In the genomic region with DNA sequence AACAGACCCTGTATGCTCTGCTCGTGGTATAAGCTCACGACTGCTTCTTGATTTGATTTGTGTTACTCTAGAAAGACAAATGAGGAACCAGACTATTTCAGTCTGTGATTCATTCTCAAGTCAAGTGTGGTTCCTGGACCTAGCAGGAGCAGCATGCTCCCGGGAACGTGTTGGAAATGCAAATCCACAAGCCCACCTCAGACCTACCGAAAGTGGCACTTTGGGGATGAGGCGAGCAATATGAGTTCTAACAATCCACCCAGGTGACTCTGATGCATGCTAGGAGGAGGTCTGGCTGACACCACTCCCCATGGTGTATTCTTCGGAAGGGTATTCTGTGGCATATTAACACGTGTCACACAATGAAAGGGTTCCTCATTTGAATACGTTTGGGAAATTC, we compare ENCODE assay signal across 12 cellular contexts. TPM values are rescaled to one million over a fixed set of nuclear protein-coding genes. Genes with fewer than 3 reads are reported as not detected.
DNase-seq lines count a peak whose midpoint lies in the region; ATAC-seq and TF ChIP-seq lines count a peak whose summit lies in the region.
"Had no signal": no experiment of that assay in that cellular context is flagged by ENCODE, and none has a peak within 500 bp of the region (broad histone marks: within the 10 kb centered on the region; RNA-seq: fewer than 3 reads in every experiment).

No MANE protein-coding gene starts in this region.

- CTCF ChIA-PET in A673 (lab: Charles Lee), result no interaction called here

- H3K9me3 Mint-ChIP-seq in naive B cell, result peaks cover 0 to 7% (median 5%) of the 10 kb centered on the region in 7 donors
- H3K9me3 Mint-ChIP-seq: activated CD4-positive, alpha-beta memory T cell treated with anti-CD3 and anti-CD28 coated beads for 36 hours; dendritic cell treated with granulocyte-macrophage colony-stimulating factor and Interleukin-4, amounts not matched to agents 40 ng/mL and 50 ng/mL, for 4 days had no signal

- H3K4me1 ChIP-seq in A673 (ENCODE audit: insufficient read depth, low read length, poor library complexity, severe bottlenecking) (peaks cover 12% of the 10 kb centered on the region), BE2C (no peaks in the 10 kb centered on the region; the same call in 1 of the 2 replicates)
- H3K4me1 ChIP-seq: gastrocnemius medialis had no signal

- peaks cover 5 to 13% (median 9%) of the 10 kb centered on the region in 3 donors for H3K4me1 Mint-ChIP-seq in naive B cell

- H3K4me3 ChIP-seq in A673 (ENCODE audit: low read depth, low read length, poor library complexity, severe bottlenecking), result no peak overlapping the region
- no peak overlapping the region for H3K4me3 ChIP-seq in BE2C (ENCODE audit: low read depth, low read length)
- H3K4me3 ChIP-seq: gastrocnemius medialis had no signal

- H3K27ac Mint-ChIP-seq in naive B cell, result peak overlapping the region in 2 of 6 donors; percentile 14 to 28
- H3K27ac Mint-ChIP-seq: activated CD4-positive, alpha-beta memory T cell treated with anti-CD3 and anti-CD28 coated beads for 36 hours; dendritic cell treated with granulocyte-macrophage colony-stimulating factor and Interleukin-4, amounts not matched to agents 40 ng/mL and 50 ng/mL, for 4 days had no signal

- no peak overlapping the region for H3K27ac ChIP-seq in A673 (ENCODE audit: low read depth, low read length, poor library complexity, severe bottlenecking)
- H3K27ac ChIP-seq: gastrocnemius medialis had no signal

- peaks cover 0 to 14% of the 10 kb centered on the region in 2 donors for H3K36me3 Mint-ChIP-seq in naive B cell
- H3K36me3 Mint-ChIP-seq: activated CD4-positive, alpha-beta memory T cell treated with anti-CD3 and anti-CD28 coated beads for 36 hours had no signal

- H3K36me3 ChIP-seq in A673 (ENCODE audit: insufficient read depth, low read length, poor library complexity, severe bottlenecking) (no peaks in the 10 kb centered on the region), BE2C (no peaks in the 10 kb centered on the region)
- H3K36me3 ChIP-seq: gastrocnemius medialis had no signal

- H3K9me3 ChIP-seq in A673 (ENCODE audit: low read depth, low read length, poor library complexity, severe bottlenecking), result no peaks in the 10 kb centered on the region
- no peaks in the 10 kb centered on the region for H3K9me3 ChIP-seq in BE2C
- H3K9me3 ChIP-seq: gastrocnemius medialis had no signal

- H3K27me3 ChIP-seq in A673 (replicated peaks; ENCODE audit: insufficient read depth, low read depth, low read length, poor library complexity) (no peaks in the 10 kb centered on the region), BE2C (no peaks in the 10 kb centered on the region)
- H3K27me3 ChIP-seq: gastrocnemius medialis had no signal

- POLR2A ChIA-PET in A673 (lab: Charles Lee; ENCODE audit: low non-redundant PET), result no interaction called here

- ATAC-seq in GM18907 (IDR thresholded peaks at IDR 0.05; ENCODE audit: unreplicated experiment) (peak; percentile 90), GM21619 (IDR thresholded peaks at IDR 0.05; ENCODE audit: unreplicated experiment) (peak; percentile 82), HG03139 (IDR thresholded peaks at IDR 0.05; ENCODE audit: unreplicated experiment) (peak; percentile 75), naive B cell (ENCODE audit: low read depth in 2 of 2) (peak; percentile 70 to 75)
- ATAC-seq: gastrocnemius medialis had no signal

- H3K27me3 Mint-ChIP-seq in naive B cell, result peaks cover 4 to 16% (median 7%) of the 10 kb centered on the region in 3 donors
- H3K27me3 Mint-ChIP-seq: dendritic cell treated with granulocyte-macrophage colony-stimulating factor and Interleukin-4, amounts not matched to agents 40 ng/mL and 50 ng/mL, for 4 days had no signal

- peak overlapping the region in 4 of 8 donors; percentile 21 to 59 (median 47) for H3K4me3 Mint-ChIP-seq in naive B cell
- H3K4me3 Mint-ChIP-seq: activated CD4-positive, alpha-beta memory T cell treated with anti-CD3 and anti-CD28 coated beads for 36 hours; dendritic cell treated with granulocyte-macrophage colony-stimulating factor and Interleukin-4, amounts not matched to agents 40 ng/mL and 50 ng/mL, for 4 days had no signal

- intact Hi-C loops in A673 (cut with micrococcal nuclease; ENCODE audit: unreplicated experiment), result no loop called here

- BruUV-seq in A673 (replicated peaks; lab: Mats Ljungman, UMichigan), result no TSS peak

- TF ChIP-seq CTCF in A673 (conservative IDR thresholded peaks at IDR 0.05; ENCODE audit: low read depth, low read length) (no peak), BE2C (IDR thresholded peaks at IDR 0.05; ENCODE audit: low read depth, low read length) (no peak)

- DNase-seq in naive B cell, result peak; percentile 7
- no peak for DNase-seq in A673 (ENCODE audit: low spot score)
- no peak for DNase-seq in amniotic stem cell (lab: John Stamatoyannopoulos, UW)
- no peak for DNase-seq in BE2C
- DNase-seq: activated CD4-positive, alpha-beta memory T cell treated with anti-CD3 and anti-CD28 coated beads for 36 hours; gastrocnemius medialis; NCI-H2029 treated with DMSO at 0.1 percent for 48 hours; stimulated activated CD4-positive, alpha-beta T cell treated with anti-CD3 and anti-CD28 coated beads, Interleukin-4, amount 100 ng/mL, for 1 hour had no signal

RNA-seq across cellular contexts. Expression of gene TMX1, which starts 59.5 kb away (rescaled TPM):
- 10 to 100 TPM; 36.4 to 59.1 (median 42.1) TPM for polyA plus RNA-seq in naive B cell (ENCODE audit: low read depth in 6 of 6)
- total RNA-seq in A673 (2021), result 57.0 and 60.1 TPM in 2 replicates
- polyA plus RNA-seq in BE2C (2012; ENCODE audit: insufficient read depth, insufficient read length, low read depth), result 31.7 TPM
